Comparison of ENCODE assay signal across 10 cellular contexts in genomic region chr15:99845009-99845408, GRCh38.
DNase-seq lines count a peak whose midpoint lies in the region; ATAC-seq and TF ChIP-seq lines count a peak whose summit lies in the region.
"Had no signal": no experiment of that assay in that cellular context is flagged by ENCODE, and none has a peak within 500 bp of the region (broad histone marks: within the 10 kb centered on the region; RNA-seq: fewer than 3 reads in every experiment).

No MANE protein-coding gene starts in this region.

- in situ Hi-C loops in astrocyte of the cerebellum (cut with HindIII; ENCODE audit: low sequenced_read_pairs), result no loop called here
- in situ Hi-C loops in gastrocnemius medialis (cut with MboI; ENCODE audit: low sequenced_read_pairs in 4 of 4), result no loop called here

- ATAC-seq in GM19043 (IDR thresholded peaks at IDR 0.05; ENCODE audit: low read depth, unreplicated experiment) (peak; percentile 68), HG03139 (IDR thresholded peaks at IDR 0.05; ENCODE audit: unreplicated experiment) (peak; percentile 66), gastrocnemius medialis (no peak)
- ATAC-seq: effector memory CD8-positive, alpha-beta T cell had no signal

- H3K27me3 ChIP-seq in right atrium auricular region, result no peaks in the 10 kb centered on the region
- H3K27me3 ChIP-seq in gastrocnemius medialis, result no peaks in the 10 kb centered on the region

- H3K27ac ChIP-seq in right atrium auricular region, result no peak overlapping the region
- no peak overlapping the region for H3K27ac ChIP-seq in gastrocnemius medialis
- no peak overlapping the region for H3K27ac ChIP-seq in coronary artery

- H3K9me3 ChIP-seq in right atrium auricular region, result no peaks in the 10 kb centered on the region
- H3K9me3 ChIP-seq in gastrocnemius medialis, result no peaks in the 10 kb centered on the region

- H3K4me3 ChIP-seq in astrocyte of the cerebellum (ENCODE audit: low read depth, low read length), result no peak overlapping the region
- no peak overlapping the region for H3K4me3 ChIP-seq in right atrium auricular region
- no peak overlapping the region for H3K4me3 ChIP-seq in gastrocnemius medialis
- no peak overlapping the region for H3K4me3 ChIP-seq in coronary artery

- H3K36me3 ChIP-seq in right atrium auricular region, result no peaks in the 10 kb centered on the region
- H3K36me3 ChIP-seq in gastrocnemius medialis, result no peaks in the 10 kb centered on the region

- H3K4me1 ChIP-seq in right atrium auricular region (no peaks in the 10 kb centered on the region), gastrocnemius medialis (no peaks in the 10 kb centered on the region)

- DNase-seq in GM10266 (ENCODE audit: extremely low spot score) (peak; percentile 3), astrocyte of the cerebellum (ENCODE audit: low read depth) (peak; percentile 23), right atrium auricular region (ENCODE audit: low spot score) (no peak), gastrocnemius medialis (no peak), coronary artery (ENCODE audit: low spot score) (no peak), cerebellum (ENCODE audit: low spot score) (no peak)
- DNase-seq: effector memory CD8-positive, alpha-beta T cell; stimulated activated naive CD4-positive, alpha-beta T cell treated with Interleukin-2 at 50 U/mL for 16 hours had no signal

- intact Hi-C loops in gastrocnemius medialis (cut with DNase I; ENCODE audit: low total_unique reads), result no loop called here

- TF ChIP-seq CTCF in GM10266 (IDR thresholded peaks at IDR 0.05; ENCODE audit: control insufficient read depth, insufficient read depth, low read depth, missing control alignments), result no peak
- TF ChIP-seq CTCF in astrocyte of the cerebellum (IDR thresholded peaks at IDR 0.05; ENCODE audit: low read depth, low read length, missing control alignments), result no peak
- TF ChIP-seq CTCF in right atrium auricular region (IDR thresholded peaks at IDR 0.05), result no peak
- TF ChIP-seq CTCF in gastrocnemius medialis (IDR thresholded peaks at IDR 0.05 in 4 of 5, conservative IDR thresholded peaks at IDR 0.05 in 1 of 5), result no peak
- TF ChIP-seq CTCF in coronary artery (IDR thresholded peaks at IDR 0.05), result no peak

- TF ChIP-seq POLR2A in gastrocnemius medialis (IDR thresholded peaks at IDR 0.05), result no peak

Comparison
In these comparisons a context has a peak if more than half of its experiments do, and no peak if none do; other contexts are left out.
1. DNase-seq: peak in GM10266 (single experiment) and astrocyte of the cerebellum (single experiment); none in right atrium auricular region (single experiment), gastrocnemius medialis (0 of 2), coronary artery (single experiment) and cerebellum (single experiment).
2. ATAC-seq: peak in GM19043 (single experiment) and HG03139 (single experiment); none in gastrocnemius medialis (0 of 2).